ENCODE assay signal across 7 cellular contexts in the genomic region with DNA sequence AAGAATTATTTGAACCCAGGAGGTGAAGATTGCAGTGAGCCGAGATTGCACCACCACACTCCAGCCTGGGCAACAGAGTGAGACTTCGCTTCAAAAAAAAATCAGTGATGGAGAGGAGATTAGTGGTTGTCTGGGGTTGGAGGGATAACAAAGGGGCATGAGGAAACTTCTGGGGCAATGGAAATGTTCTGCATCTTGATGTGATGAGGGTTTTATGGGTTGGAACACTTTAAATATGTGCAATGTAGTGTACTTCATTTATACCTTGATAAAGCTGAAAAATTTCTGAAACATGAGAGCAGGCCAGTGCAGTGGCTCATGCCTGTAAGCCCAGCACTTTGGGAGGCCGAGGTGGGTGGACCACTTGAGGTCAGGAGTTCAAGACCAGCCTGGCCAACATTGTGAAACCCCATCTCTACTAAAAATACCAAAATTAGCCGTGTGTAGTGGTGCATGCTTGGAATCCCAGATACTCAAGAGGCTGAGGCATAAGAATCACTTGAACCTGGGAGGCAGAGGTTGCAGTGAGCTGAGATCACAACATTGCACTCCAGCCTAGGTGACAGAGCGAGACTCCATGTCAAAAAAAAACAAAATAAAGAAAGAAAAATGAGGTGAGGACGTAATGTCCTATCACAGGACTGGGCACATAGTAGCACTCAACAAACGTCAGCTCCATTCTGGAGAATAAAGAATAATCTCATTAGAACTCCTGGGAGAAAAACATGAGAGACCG. TPM values are rescaled to one million over a fixed set of nuclear protein-coding genes. Genes with fewer than 3 reads are reported as not detected.
DNase-seq lines count a peak whose midpoint lies in the region; ATAC-seq and TF ChIP-seq lines count a peak whose summit lies in the region.
"Not testable (repeated sequence)": the region's sequence is repeated elsewhere in the genome, so short reads cannot be mapped to it uniquely, and the experiment has no call there.

No MANE protein-coding gene starts in this region.

- H3K4me3 Mint-ChIP-seq in activated CD4-positive, alpha-beta T cell treated with anti-CD3 and anti-CD28 coated beads, Interleukin-2, amount 10 ng/mL, durations not matched to agents 24 days and 14 days; naive thymus-derived CD4-positive, alpha-beta T cell; stimulated activated naive B cell treated with anti-CD40 and anti-IgM and Interleukin-4, amounts not matched to agents 10 μg/mL and 1 μg/mL and 100 μg/mL, for 72 hours: not testable (repeated sequence)

- peak; percentile 68 for ATAC-seq in left lung
- not testable (repeated sequence) for ATAC-seq in naive thymus-derived CD4-positive, alpha-beta T cell; stimulated activated naive B cell treated with anti-CD40 and anti-IgM and Interleukin-4, amounts not matched to agents 10 μg/mL and 1 μg/mL and 100 μg/mL, for 72 hours (replicated peaks)

- not testable (repeated sequence) for DNase-seq in Karpas-422; activated CD4-positive, alpha-beta T cell treated with anti-CD3 and anti-CD28 coated beads, Interleukin-2, amount 10 ng/mL, durations not matched to agents 24 days and 14 days; left lung; naive thymus-derived CD4-positive, alpha-beta T cell; stimulated activated naive B cell treated with anti-CD40 and anti-IgM and Interleukin-4, amounts not matched to agents 10 μg/mL and 1 μg/mL and 100 μg/mL, for 72 hours
- peak; percentile 74 for DNase-seq in fibroblast of villous mesenchyme (ENCODE audit: low read depth)

- not testable (repeated sequence) for H3K4me2 ChIP-seq in Karpas-422 (ENCODE audit: low read depth, low read length, poor library complexity, severe bottlenecking)

- not testable (repeated sequence) for H3K4me3 ChIP-seq in Karpas-422 (ENCODE audit: low read length); fibroblast of villous mesenchyme (ENCODE audit: low read depth, low read length); left lung; naive thymus-derived CD4-positive, alpha-beta T cell (ENCODE audit: low read length)

- peaks cover 45% of the 10 kb centered on the region for H3K4me1 Mint-ChIP-seq in activated CD4-positive, alpha-beta T cell treated with anti-CD3 and anti-CD28 coated beads, Interleukin-2, amount 10 ng/mL, durations not matched to agents 24 days and 14 days
- peaks cover 26 to 54% (median 43%) of the 10 kb centered on the region in 7 donors for H3K4me1 Mint-ChIP-seq in naive thymus-derived CD4-positive, alpha-beta T cell
- peaks cover 40 to 73% of the 10 kb centered on the region in 2 donors for H3K4me1 Mint-ChIP-seq in stimulated activated naive B cell treated with anti-CD40 and anti-IgM and Interleukin-4, amounts not matched to agents 10 μg/mL and 1 μg/mL and 100 μg/mL, for 72 hours

- not testable (repeated sequence) for H3K27me3 ChIP-seq in Karpas-422 (ENCODE audit: low read length); left lung; naive thymus-derived CD4-positive, alpha-beta T cell (ENCODE audit: control insufficient read depth in 2 of 2, insufficient read depth in 2 of 2, low read length in 2 of 2)

- peak overlapping the region; percentile 72 for H3K27ac ChIP-seq in 22Rv1
- H3K27ac ChIP-seq in Karpas-422 (ENCODE audit: low read length) = peak overlapping the region; percentile 52; the same call in 1 of the 2 replicates
- peak overlapping the region; percentile 2 to 61 for H3K27ac ChIP-seq in left lung
- H3K27ac ChIP-seq in naive thymus-derived CD4-positive, alpha-beta T cell (ENCODE audit: low read depth, low read length) = not testable (repeated sequence)

- H3K9me3 Mint-ChIP-seq in activated CD4-positive, alpha-beta T cell treated with anti-CD3 and anti-CD28 coated beads, Interleukin-2, amount 10 ng/mL, durations not matched to agents 24 days and 14 days; naive thymus-derived CD4-positive, alpha-beta T cell; stimulated activated naive B cell treated with anti-CD40 and anti-IgM and Interleukin-4, amounts not matched to agents 10 μg/mL and 1 μg/mL and 100 μg/mL, for 72 hours: not testable (repeated sequence)

- H3K79me2 ChIP-seq in Karpas-422 (ENCODE audit: low read length) = peaks cover 97% of the 10 kb centered on the region

- H3K36me3 Mint-ChIP-seq in activated CD4-positive, alpha-beta T cell treated with anti-CD3 and anti-CD28 coated beads, Interleukin-2, amount 10 ng/mL, durations not matched to agents 24 days and 14 days (ENCODE audit: low read depth) = peaks cover 73% of the 10 kb centered on the region
- peaks cover 39 to 66% (median 53%) of the 10 kb centered on the region in 5 donors for H3K36me3 Mint-ChIP-seq in naive thymus-derived CD4-positive, alpha-beta T cell
- H3K36me3 Mint-ChIP-seq in stimulated activated naive B cell treated with anti-CD40 and anti-IgM and Interleukin-4, amounts not matched to agents 10 μg/mL and 1 μg/mL and 100 μg/mL, for 72 hours = peaks cover 69 to 86% of the 10 kb centered on the region in 2 donors

- not testable (repeated sequence) for H3K27me3 Mint-ChIP-seq in activated CD4-positive, alpha-beta T cell treated with anti-CD3 and anti-CD28 coated beads, Interleukin-2, amount 10 ng/mL, durations not matched to agents 24 days and 14 days; naive thymus-derived CD4-positive, alpha-beta T cell; stimulated activated naive B cell treated with anti-CD40 and anti-IgM and Interleukin-4, amounts not matched to agents 10 μg/mL and 1 μg/mL and 100 μg/mL, for 72 hours

- not testable (repeated sequence) for H3K9me2 ChIP-seq in Karpas-422 (replicated peaks; ENCODE audit: insufficient read depth, low read length)

- POLR2A ChIA-PET in naive thymus-derived CD4-positive, alpha-beta T cell (lab: Charles Lee) = not testable (repeated sequence)

- not testable (repeated sequence) for TF ChIP-seq CTCF in 22Rv1 (IDR thresholded peaks at IDR 0.05); fibroblast of villous mesenchyme (IDR thresholded peaks at IDR 0.05; ENCODE audit: insufficient read depth, low read depth, low read length); left lung (IDR thresholded peaks at IDR 0.05)

- peak overlapping the region; percentile 69 for H3K27ac Mint-ChIP-seq in activated CD4-positive, alpha-beta T cell treated with anti-CD3 and anti-CD28 coated beads, Interleukin-2, amount 10 ng/mL, durations not matched to agents 24 days and 14 days
- peak overlapping the region in 5 of 9 donors; percentile 0 to 88 (median 34) for H3K27ac Mint-ChIP-seq in naive thymus-derived CD4-positive, alpha-beta T cell
- H3K27ac Mint-ChIP-seq in stimulated activated naive B cell treated with anti-CD40 and anti-IgM and Interleukin-4, amounts not matched to agents 10 μg/mL and 1 μg/mL and 100 μg/mL, for 72 hours = peak overlapping the region; percentile 52

- H2AFZ ChIP-seq in Karpas-422 (ENCODE audit: low read length) = not testable (repeated sequence)

- not testable (repeated sequence) for H4K20me1 ChIP-seq in Karpas-422 (ENCODE audit: insufficient read depth, low read depth, low read length)

- CTCF ChIA-PET in naive thymus-derived CD4-positive, alpha-beta T cell (lab: Charles Lee) = interaction anchor here (0.6 kb wide), 1 partner anchor 1184 kb away, joined by 5 read pairs; no protein-coding TSS in a partner anchor

- H3K9ac ChIP-seq in Karpas-422 (ENCODE audit: low read length) = not testable (repeated sequence)

- H3K36me3 ChIP-seq in Karpas-422 (ENCODE audit: insufficient read depth, low read length) (peaks cover 87% of the 10 kb centered on the region), left lung (peaks cover 0 to 21% of the 10 kb centered on the region in 2 donors)
- peaks cover 6 to 27% (median 8%) of the 10 kb centered on the region in 3 experiments for H3K36me3 ChIP-seq in naive thymus-derived CD4-positive, alpha-beta T cell (ENCODE audit: control insufficient read depth in 2 of 3, insufficient read depth in 3 of 3, low read length in 3 of 3)

- peaks cover 89% of the 10 kb centered on the region for H3K4me1 ChIP-seq in Karpas-422 (ENCODE audit: low read length)
- peaks cover 4 to 16% of the 10 kb centered on the region in 2 donors for H3K4me1 ChIP-seq in left lung
- not testable (repeated sequence) for H3K4me1 ChIP-seq in naive thymus-derived CD4-positive, alpha-beta T cell (ENCODE audit: control insufficient read depth in 2 of 2, insufficient read depth in 2 of 2, low read length in 2 of 2)

- intact Hi-C loops in activated CD4-positive, alpha-beta T cell treated with anti-CD3 and anti-CD28 coated beads, Interleukin-2, amount 10 ng/mL, durations not matched to agents 24 days and 14 days (cut with micrococcal nuclease); left lung (cut with DNase I): not testable (repeated sequence)
- intact Hi-C loops in naive thymus-derived CD4-positive, alpha-beta T cell (cut with micrococcal nuclease) = loop anchor here in 1 of 2 donors (10.0 kb wide), 1 partner anchor 355 kb away; no protein-coding TSS in a partner anchor

- H3K9me3 ChIP-seq in Karpas-422 (ENCODE audit: low read length); left lung; naive thymus-derived CD4-positive, alpha-beta T cell (ENCODE audit: control insufficient read depth in 2 of 3, low read length in 3 of 3): not testable (repeated sequence)

RNA-seq across cellular contexts. Expression of a gene that starts 24.0 kb away (rescaled TPM):
- 291 and 375 TPM in 2 replicates for total RNA-seq in Karpas-422 (2014; rRNA removed; shearing (Covaris generic); ENCODE audit: low replicate concordance)
- total RNA-seq in activated CD4-positive, alpha-beta T cell treated with anti-CD3 and anti-CD28 coated beads, Interleukin-2, amount 10 ng/mL, durations not matched to agents 24 days and 14 days = 90.6 and 92.4 TPM in 2 replicates
- total RNA-seq in fibroblast of villous mesenchyme = 73.0 and 74.7 TPM in 2 replicates
- 10 to 100 TPM; 47.2 to 85.1 TPM for total RNA-seq in left lung
- total RNA-seq in naive thymus-derived CD4-positive, alpha-beta T cell = 10 to 100 TPM; 51.1 to 68.8 (median 61.5) TPM
- polyA plus RNA-seq in naive thymus-derived CD4-positive, alpha-beta T cell = 10 to 100 TPM; 44.8 to 53.2 TPM
